6 cellular contexts compared by ENCODE assay signal in genomic region chr12:77681726-77682125, GRCh38.
"Had no signal": no experiment of that assay in that cellular context is flagged by ENCODE, and none has a peak within 500 bp of the region (broad histone marks: within the 10 kb centered on the region; RNA-seq: fewer than 3 reads in every experiment).

No MANE protein-coding gene starts in this region.

- DNase-seq: KBM-7, KG1 had no signal

- H3K4me2 ChIP-seq: KMS-11 had no signal

- FAIRE-seq: HTR-8/SVneo, K562 had no signal

- H3K4me3 ChIP-seq: K562 had no signal

- H3K9ac ChIP-seq: KMS-11 had no signal

- H3K27ac ChIP-seq: HL-60, KMS-11 had no signal

- ATAC-seq: K562 had no signal
